Comparison of ENCODE assay signal across 8 cellular contexts in the genomic region with DNA sequence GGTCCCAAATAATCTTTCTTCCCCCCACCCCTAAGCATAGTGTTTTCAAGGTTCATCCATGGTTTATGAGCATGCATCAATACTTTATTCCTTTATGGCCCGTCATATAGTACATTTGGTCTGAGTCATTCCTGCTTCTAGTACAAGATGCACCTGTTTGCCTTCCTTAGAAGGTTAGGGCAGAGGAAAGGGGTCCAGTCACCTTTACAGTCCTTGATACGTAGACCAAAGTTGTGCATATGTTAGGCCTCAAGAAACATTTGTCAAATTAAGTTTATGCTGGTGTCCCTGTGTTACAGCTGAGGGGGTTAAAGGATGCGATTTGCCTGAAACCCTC. TPM values are rescaled to one million over a fixed set of nuclear protein-coding genes. Genes with fewer than 3 reads are reported as not detected.
A peak's percentile ranks its signal among the peaks of the same experiment; 100 is the strongest.
DNase-seq lines count a peak whose midpoint lies in the region; ATAC-seq, FAIRE-seq and TF ChIP-seq lines count a peak whose summit lies in the region.

No MANE protein-coding gene starts in this region.

- intact Hi-C loops in K562 (cut with micrococcal nuclease) (no loop called here), upper lobe of right lung (cut with DNase I) (no loop called here)

- H3K36me3 ChIP-seq in K562 (ENCODE audit: control insufficient read depth, insufficient read depth, low read length), result peaks cover 13% of the 10 kb centered on the region
- peaks cover 8% of the 10 kb centered on the region for H3K36me3 ChIP-seq in upper lobe of right lung

- no peak for DNase-seq in activated naive CD4-positive, alpha-beta T cell treated with anti-CD3 and anti-CD28 coated beads, Interleukin-2, amount 10 ng/mL, durations not matched to agents 7 days and 5 days
- no peak for DNase-seq in activated naive CD4-positive, alpha-beta T cell treated with anti-CD3 and anti-CD28 coated beads, Interleukin-2, amount 50 U/mL, for 16 hours
- DNase-seq in K562 (ENCODE audit: extremely low read depth in 1 of 4, low spot score in 3 of 4) (no peak), memory B cell (ENCODE audit: low spot score in 2 of 2) (no peak), upper lobe of right lung (no peak), DMS153 (lab: John Stamatoyannopoulos, UW) (no peak), Ammon's horn (ENCODE audit: low spot score) (no peak)

- peak overlapping the region; percentile 86 for H3K4me2 ChIP-seq in K562 (ENCODE audit: insufficient read depth, low read length)

- TF ChIP-seq CTCF in K562 (IDR thresholded peaks at IDR 0.05 in 2 of 3, conservative IDR thresholded peaks at IDR 0.05 in 1 of 3; ENCODE audit: insufficient read depth in 2 of 3, low read depth in 1 of 3, low read length in 3 of 3), result no peak
- no peak for TF ChIP-seq CTCF in upper lobe of right lung (IDR thresholded peaks at IDR 0.05)

- WGBS in K562 (ENCODE audit: insufficient coverage, low coverage, missing lambda C conversion rate), result 67% methylated on average over 3 of the region's 3 CpGs

- H3K4me1 ChIP-seq in K562 (replicated peaks in 1 of 2; ENCODE audit: control insufficient read depth in 2 of 2, insufficient read depth in 2 of 2, low read length in 2 of 2) (peaks cover 3 to 10% of the 10 kb centered on the region in 2 experiments; a peak in 3 of 5 replicates), upper lobe of right lung (peaks cover 32% of the 10 kb centered on the region)

- H3K27ac Mint-ChIP-seq in activated naive CD4-positive, alpha-beta T cell treated with anti-CD3 and anti-CD28 coated beads, Interleukin-2, amount 10 ng/mL, durations not matched to agents 7 days and 5 days, result peak overlapping the region; percentile 100
- peak overlapping the region; percentile 98 for H3K27ac Mint-ChIP-seq in memory B cell

- H3K9ac ChIP-seq in K562 (ENCODE audit: insufficient read depth in 1 of 2, low read depth in 2 of 2, low read length in 2 of 2), result peak overlapping the region in 1 of 2 experiments; percentile 91; a peak in 2 of 4 replicates

- POLR2A ChIA-PET in K562 (lab: Yijun Ruan, JAX), result interaction anchor here (0.6 to 3.8 kb wide), 5 partner anchors 11 to 655 kb away, joined by 3 to 21 read pairs (median 4); no protein-coding TSS in a partner anchor

- no peaks in the 10 kb centered on the region; the same call in 1 of the 2 replicates for H4K20me1 ChIP-seq in K562 (replicated peaks; ENCODE audit: control insufficient read depth, insufficient read depth, low read length)

- H3K27me3 Mint-ChIP-seq in activated naive CD4-positive, alpha-beta T cell treated with anti-CD3 and anti-CD28 coated beads, Interleukin-2, amount 10 ng/mL, durations not matched to agents 7 days and 5 days, result no peaks in the 10 kb centered on the region
- no peaks in the 10 kb centered on the region for H3K27me3 Mint-ChIP-seq in memory B cell

- peaks cover 3% of the 10 kb centered on the region for H3K9me1 ChIP-seq in K562 (ENCODE audit: control insufficient read depth, insufficient read depth, low read length)

- FAIRE-seq in K562 (lab: Jason Lieb, UNC), result no peak

- peak overlapping the region; percentile 95 for H3K4me3 Mint-ChIP-seq in activated naive CD4-positive, alpha-beta T cell treated with anti-CD3 and anti-CD28 coated beads, Interleukin-2, amount 10 ng/mL, durations not matched to agents 7 days and 5 days
- peak overlapping the region; percentile 98 for H3K4me3 Mint-ChIP-seq in memory B cell

- H3K4me1 Mint-ChIP-seq in activated naive CD4-positive, alpha-beta T cell treated with anti-CD3 and anti-CD28 coated beads, Interleukin-2, amount 10 ng/mL, durations not matched to agents 7 days and 5 days, result peaks cover 46% of the 10 kb centered on the region
- H3K4me1 Mint-ChIP-seq in memory B cell, result peaks cover 27% of the 10 kb centered on the region

- no peak for ATAC-seq in K562
- ATAC-seq in memory B cell (ENCODE audit: low read depth), result no peak
- no peak for ATAC-seq in upper lobe of right lung
- no peak for ATAC-seq in HG02973 (IDR thresholded peaks at IDR 0.05; ENCODE audit: unreplicated experiment)

- TF ChIP-seq POLR2A in K562 (conservative IDR thresholded peaks at IDR 0.05), result no peak

- TF ChIP-seq EP300 in K562 (IDR thresholded peaks at IDR 0.05; ENCODE audit: low read length), result no peak

- H2AFZ ChIP-seq in K562 (ENCODE audit: low read depth, low read length), result peak overlapping the region; percentile 94

- peaks cover 10% of the 10 kb centered on the region for H3K36me3 Mint-ChIP-seq in activated naive CD4-positive, alpha-beta T cell treated with anti-CD3 and anti-CD28 coated beads, Interleukin-2, amount 10 ng/mL, durations not matched to agents 7 days and 5 days
- H3K36me3 Mint-ChIP-seq in memory B cell, result peaks cover 8% of the 10 kb centered on the region

- H3K4me3 ChIP-seq in K562 (peak overlapping the region; percentile 98), upper lobe of right lung (peak overlapping the region; percentile 88)

- H3K9me3 Mint-ChIP-seq in activated naive CD4-positive, alpha-beta T cell treated with anti-CD3 and anti-CD28 coated beads, Interleukin-2, amount 10 ng/mL, durations not matched to agents 7 days and 5 days, result no peaks in the 10 kb centered on the region
- no peaks in the 10 kb centered on the region for H3K9me3 Mint-ChIP-seq in memory B cell

- H3K79me2 ChIP-seq in K562 (ENCODE audit: control insufficient read depth, insufficient read depth, low read length), result peaks cover 40% of the 10 kb centered on the region

- no peaks in the 10 kb centered on the region for H3K27me3 ChIP-seq in K562 (ENCODE audit: control insufficient read depth in 2 of 2, insufficient read depth in 2 of 2, low read length in 2 of 2)
- H3K27me3 ChIP-seq in upper lobe of right lung, result no peaks in the 10 kb centered on the region

- BruUV-seq in K562 (replicated peaks; lab: Mats Ljungman, UMichigan), result no TSS peak

- H3K9me3 ChIP-seq in K562 (replicated peaks; ENCODE audit: control insufficient read depth, insufficient read depth, low read depth, low read length) (no peaks in the 10 kb centered on the region), upper lobe of right lung (no peaks in the 10 kb centered on the region)

- H3K27ac ChIP-seq in K562 (ENCODE audit: extremely low read depth, low read depth, low read length), result peak overlapping the region; percentile 94
- peak overlapping the region; percentile 99 for H3K27ac ChIP-seq in upper lobe of right lung

- TF ChIP-seq RAD21 in K562 (CRISPR knock-in tag; conservative IDR thresholded peaks at IDR 0.05 in 1 of 2, IDR thresholded peaks at IDR 0.05 in 1 of 2), result no peak

- in situ Hi-C loops in K562 (cut with MboI), result no loop called here

- CTCF ChIA-PET in activated naive CD4-positive, alpha-beta T cell treated with anti-CD3 and anti-CD28 coated beads, Interleukin-2, amount 10 ng/mL, durations not matched to agents 7 days and 5 days (lab: Charles Lee), result no interaction called here
- CTCF ChIA-PET in K562 (lab: Yijun Ruan, JAX; ENCODE audit: low intra/inter-chr PET ratio), result no interaction called here

TF ChIP-seq in K562, 482 proteins besides CTCF, POLR2A, EP300 and RAD21 (continues in another document):
- no peak for TF ChIP-seq ZNF23 (CRISPR knock-in tag; IDR thresholded peaks at IDR 0.05)
- no peak for TF ChIP-seq PML (IDR thresholded peaks at IDR 0.05; ENCODE audit: low read length)
- no peak for TF ChIP-seq PPARD (CRISPR knock-in tag; IDR thresholded peaks at IDR 0.05)
- no peak for TF ChIP-seq ZNF561 (CRISPR knock-in tag; conservative IDR thresholded peaks at IDR 0.05)
- TF ChIP-seq ZKSCAN8 (CRISPR knock-in tag; IDR thresholded peaks at IDR 0.05), result no peak
- no peak for TF ChIP-seq XRCC4 (IDR thresholded peaks at IDR 0.05; ENCODE audit: extremely low read depth, insufficient read depth, insufficient read length)
- TF ChIP-seq RCOR1 (IDR thresholded peaks at IDR 0.05; ENCODE audit: borderline replicate concordance in 1 of 2, low read depth in 2 of 2, low read length in 2 of 2), result no peak

RNA-seq across cellular contexts. Expression of a gene that starts 1.4 kb away (rescaled TPM):
- total RNA-seq in K562 (2011; cell fraction: chromatin; rRNA removed; ENCODE audit: low replicate concordance), result 2.2 and 3.7 TPM in 2 replicates
- 4.7 and 5.1 TPM in 2 replicates for total RNA-seq in K562 (2011; cell fraction: nucleolus; rRNA removed)
- 3.9 and 6.3 TPM in 2 replicates for total RNA-seq in K562 (2011; cell fraction: nucleoplasm; rRNA removed)
- total RNA-seq in K562 (2014; rRNA removed) (3.9 and 4.5 TPM in 2 replicates), K562 (2014; rRNA removed; fragmentation: Illumina TruSeq; extraction: Trizol) (1.8 TPM in 2 replicates), K562 (2015; rRNA removed; fragmentation: Illumina TruSeq; extraction: Trizol) (2.5 and 3.0 TPM in 2 replicates), K562 (2021) (2.8 TPM in 2 replicates), upper lobe of right lung (12.5 TPM)
- polyA plus RNA-seq in K562 (2011; rRNA removed) (3.2 and 4.1 TPM in 2 replicates), K562 (2014; fragmentation: Illumina TruSeq; extraction: Trizol) (2.8 and 3.7 TPM in 2 replicates), K562 (2014; fragmentation: Nextera tagmentation; extraction: Ambion mirVana) (1 to 10 TPM in 1 of 2 experiments, under 1 TPM in 1; 0.99 to 1.4 TPM), K562 (2014; rRNA removed) (5.1 and 6.0 TPM in 2 replicates)
- polyA plus RNA-seq in K562 (2011; cell fraction: cytosol; rRNA removed), result 5.9 and 7.2 TPM in 2 replicates
- 2.6 and 3.3 TPM in 2 replicates for polyA plus RNA-seq in K562 (2011; cell fraction: nucleus; rRNA removed)
- polyA plus RNA-seq in K562 (2012), result 3.2 and 3.9 TPM in 2 replicates
- 1.0 and 2.7 TPM in 2 replicates for polyA minus RNA-seq in K562 (2011; rRNA and poly(A)+ RNA removed)
- polyA minus RNA-seq in K562 (2011; cell fraction: cytosol; rRNA and poly(A)+ RNA removed), result 3.1 and 3.7 TPM in 2 replicates
- 1.9 and 2.9 TPM in 2 replicates for polyA minus RNA-seq in K562 (2011; cell fraction: nucleus; rRNA and poly(A)+ RNA removed)

RNA-seq across cellular contexts. Expression of a gene that starts 1.5 kb away (rescaled TPM):
- 180 and 188 TPM in 2 replicates for total RNA-seq in K562 (2011; cell fraction: chromatin; rRNA removed; ENCODE audit: low replicate concordance)
- total RNA-seq in K562 (2011; cell fraction: nucleolus; rRNA removed), result 67.7 and 72.2 TPM in 2 replicates
- 81.8 and 83.5 TPM in 2 replicates for total RNA-seq in K562 (2011; cell fraction: nucleoplasm; rRNA removed)
- total RNA-seq in K562 (2014; rRNA removed) (12.5 and 14.0 TPM in 2 replicates), K562 (2014; rRNA removed; fragmentation: Illumina TruSeq; extraction: Trizol) (9.8 and 10.5 TPM in 2 replicates), K562 (2015; rRNA removed; fragmentation: Illumina TruSeq; extraction: Trizol) (10.7 and 12.6 TPM in 2 replicates), K562 (2021) (16.5 and 18.5 TPM in 2 replicates), upper lobe of right lung (50.9 TPM)
- polyA plus RNA-seq in K562 (2011; rRNA removed) (9.7 and 11.4 TPM in 2 replicates), K562 (2014; fragmentation: Illumina TruSeq; extraction: Trizol) (9.8 and 11.5 TPM in 2 replicates), K562 (2014; fragmentation: Nextera tagmentation; extraction: Ambion mirVana) (under 1 TPM; 0.34 to 0.51 TPM), K562 (2014; rRNA removed) (7.1 and 10.6 TPM in 2 replicates)
- polyA plus RNA-seq in K562 (2011; cell fraction: cytosol; rRNA removed), result 5.7 and 8.0 TPM in 2 replicates
- 29.8 and 32.8 TPM in 2 replicates for polyA plus RNA-seq in K562 (2011; cell fraction: nucleus; rRNA removed)
- 9.1 and 10.1 TPM in 2 replicates for polyA plus RNA-seq in K562 (2012)
- 41.5 and 44.7 TPM in 2 replicates for polyA minus RNA-seq in K562 (2011; rRNA and poly(A)+ RNA removed)
- 18.4 and 19.6 TPM in 2 replicates for polyA minus RNA-seq in K562 (2011; cell fraction: cytosol; rRNA and poly(A)+ RNA removed)
- polyA minus RNA-seq in K562 (2011; cell fraction: nucleus; rRNA and poly(A)+ RNA removed), result 28.3 and 49.2 TPM in 2 replicates
